ENCODE assay signal across 11 cellular contexts in the genomic region with DNA sequence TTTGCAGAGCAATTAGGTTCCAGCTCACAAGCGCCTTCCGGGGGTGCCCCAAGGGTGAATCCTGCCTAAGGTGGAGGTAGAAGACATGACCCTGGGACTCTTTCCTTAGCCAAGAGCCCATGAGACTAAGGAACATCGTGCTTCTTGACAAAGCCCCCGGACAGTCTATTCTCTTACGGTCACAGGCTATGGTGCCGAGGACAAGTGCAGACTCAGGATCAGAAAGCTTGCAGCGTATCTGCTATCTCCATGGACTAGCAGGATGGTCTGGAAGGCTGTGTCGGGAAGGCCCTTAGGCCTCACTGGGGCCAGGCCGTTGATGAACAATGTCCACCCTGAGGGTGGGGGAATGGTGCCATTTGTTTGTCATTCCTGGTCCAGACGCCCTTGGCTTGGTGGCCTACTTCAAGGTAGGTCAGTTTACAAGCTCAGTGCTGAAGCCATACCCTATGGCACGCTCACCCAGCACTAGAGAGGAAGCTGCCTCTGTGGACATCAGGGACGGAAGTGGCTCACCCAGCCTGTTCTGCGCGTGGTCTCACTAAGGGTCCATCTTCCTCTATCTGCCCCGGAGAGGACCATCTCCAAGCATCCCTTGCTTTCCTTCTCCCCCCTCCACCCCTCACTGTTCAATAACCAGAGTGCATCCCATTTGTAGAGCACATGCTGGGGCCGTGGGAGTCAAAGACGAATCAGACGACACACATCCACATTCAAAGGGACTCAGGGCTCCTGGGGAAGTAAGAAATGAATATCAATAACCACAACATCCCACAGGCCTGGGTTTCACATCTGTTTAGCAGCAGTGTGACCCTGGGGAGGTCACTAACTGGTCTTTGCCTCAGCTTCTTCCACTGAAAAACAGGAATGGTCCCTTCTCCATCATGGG. TPM values are rescaled to one million over a fixed set of nuclear protein-coding genes. Genes with fewer than 3 reads are reported as not detected.
DNase-seq lines count a peak whose midpoint lies in the region; ATAC-seq and TF ChIP-seq lines count a peak whose summit lies in the region.
"Had no signal": no experiment of that assay in that cellular context is flagged by ENCODE, and none has a peak within 500 bp of the region (broad histone marks: within the 10 kb centered on the region; RNA-seq: fewer than 3 reads in every experiment).

No MANE protein-coding gene starts in this region.

- H3K27ac ChIP-seq in stomach smooth muscle (ENCODE audit: low read length): peak overlapping the region; percentile 18
- H3K27ac ChIP-seq: RWPE1 had no signal

- H3K4me3 Mint-ChIP-seq in endothelial cell (ENCODE audit: unreplicated experiment): peak overlapping the region; percentile 35

- peak overlapping the region in 1 of 2 donors; percentile 2 for H3K9ac ChIP-seq in stomach smooth muscle (ENCODE audit: low read length in 2 of 2)

- H3K27me3 Mint-ChIP-seq in endothelial cell (ENCODE audit: unreplicated experiment): peaks cover 6% of the 10 kb centered on the region

- no peaks in the 10 kb centered on the region for H3K9me3 Mint-ChIP-seq in endothelial cell (ENCODE audit: unreplicated experiment)

- peaks cover 17 to 24% of the 10 kb centered on the region in 2 donors for H3K36me3 ChIP-seq in stomach smooth muscle (ENCODE audit: control insufficient read depth in 2 of 2, insufficient read depth in 2 of 2, low read length in 2 of 2)

- peaks cover 17% of the 10 kb centered on the region for H3K36me3 Mint-ChIP-seq in endothelial cell (ENCODE audit: low read depth, unreplicated experiment)

- ATAC-seq in HG02973 (IDR thresholded peaks at IDR 0.05; ENCODE audit: unreplicated experiment): peak; percentile 76

- DNase-seq in activated T-cell treated with anti-CD3 and anti-CD28 coated beads for 48 hours (ENCODE audit: low read depth) (peak; percentile 10), activated T-cell treated with anti-CD3 and anti-CD28 coated beads for 4 hours (no peak), endothelial cell (ENCODE audit: low spot score) (no peak), NCI-H2171 treated with DMSO at 0.1 percent for 48 hours (lab: John Stamatoyannopoulos, UW) (no peak), T-helper 9 cell (no peak)
- DNase-seq in NK-92 treated with Interleukin-12 subunit alpha and Interleukin-12 subunit beta, amount 100 ng/mL, for 24 hours (lab: John Stamatoyannopoulos, UW): no peak
- DNase-seq: activated naive CD4-positive, alpha-beta T cell treated with anti-CD3 and anti-CD28 coated beads, Interleukin-2, amount 50 U/mL, for 16 hours; BE2C had no signal

- no peaks in the 10 kb centered on the region for H3K27me3 ChIP-seq in stomach smooth muscle (ENCODE audit: control insufficient read depth in 1 of 2, insufficient read depth in 2 of 2, low read length in 2 of 2)
- H3K27me3 ChIP-seq: BE2C had no signal

- H3K9me3 ChIP-seq in stomach smooth muscle (ENCODE audit: control insufficient read depth in 2 of 2, low read length in 2 of 2): no peaks in the 10 kb centered on the region
- H3K9me3 ChIP-seq: BE2C had no signal

- H3K4me1 Mint-ChIP-seq in endothelial cell (ENCODE audit: unreplicated experiment): peaks cover 4% of the 10 kb centered on the region

- no peak overlapping the region for H3K27ac Mint-ChIP-seq in endothelial cell (ENCODE audit: unreplicated experiment)

- H3K4me3 ChIP-seq in stomach smooth muscle (ENCODE audit: low read length in 2 of 2): no peak overlapping the region

- TF ChIP-seq CTCF in endothelial cell (IDR thresholded peaks at IDR 0.05; ENCODE audit: unreplicated experiment): no peak

- H3K4me1 ChIP-seq in stomach smooth muscle (ENCODE audit: control insufficient read depth, insufficient read depth, low read length): peaks cover 8% of the 10 kb centered on the region
- H3K4me1 ChIP-seq: BE2C had no signal

RNA-seq across cellular contexts. Expression of a gene that starts 45.0 kb away (rescaled TPM):
- 13.2 TPM for total RNA-seq in endothelial cell (ENCODE audit: unreplicated experiment)
